ENCODE assay signal across 8 cellular contexts in genomic region chr5:32312194-32312681, GRCh38. TPM values are rescaled to one million over a fixed set of nuclear protein-coding genes. Genes with fewer than 3 reads are reported as not detected.
DNase-seq lines count a peak whose midpoint lies in the region; ATAC-seq and TF ChIP-seq lines count a peak whose summit lies in the region.

No MANE protein-coding gene starts in this region.

- ATAC-seq in activated B cell treated with CpG ODN at 0.5 μM for 24 hours (ENCODE audit: low read depth) (peak; percentile 6), left lobe of liver (peak; percentile 43)

- H3K36me3 Mint-ChIP-seq in activated B cell treated with CpG ODN at 0.5 μM for 24 hours (ENCODE audit: low read depth), result peaks cover 11% of the 10 kb centered on the region

- H3K27ac Mint-ChIP-seq in activated B cell treated with CpG ODN at 0.5 μM for 24 hours, result peak overlapping the region; percentile 89

- POLR2A ChIA-PET in HEK293T (lab: Yijun Ruan, JAX) (no interaction called here), activated B cell treated with CpG ODN at 0.5 μM for 24 hours (lab: Charles Lee) (interaction anchor here (0.8 to 1.9 kb wide), 4 partner anchors 34 to 138 kb away, joined by 3 to 11 read pairs (median 4); partner anchors contain the start of gene GOLPH3)

- no peaks in the 10 kb centered on the region for H3K27me3 Mint-ChIP-seq in activated B cell treated with CpG ODN at 0.5 μM for 24 hours

- H3K4me1 Mint-ChIP-seq in activated B cell treated with CpG ODN at 0.5 μM for 24 hours, result peaks cover 43% of the 10 kb centered on the region

- H3K4me3 Mint-ChIP-seq in activated B cell treated with CpG ODN at 0.5 μM for 24 hours, result peak overlapping the region; percentile 88

- intact Hi-C loops in activated B cell treated with CpG ODN at 0.5 μM for 24 hours (cut with micrococcal nuclease), result loop anchor here (1.0 to 10.0 kb wide), 6 partner anchors 9 to 1133 kb away; partner anchors contain the start of genes TARS1 and ZFR

- H3K9me3 Mint-ChIP-seq in activated B cell treated with CpG ODN at 0.5 μM for 24 hours, result no peaks in the 10 kb centered on the region

- CTCF ChIA-PET in HEK293T (lab: Yijun Ruan, JAX), result no interaction called here
- CTCF ChIA-PET in activated B cell treated with CpG ODN at 0.5 μM for 24 hours (lab: Charles Lee), result interaction anchor here (0.7 kb wide), 1 partner anchor 138 kb away, joined by 3 read pairs; the partner anchor contains the start of gene GOLPH3

- H3K4me3 ChIP-seq in GM12864 (ENCODE audit: low read depth, low read length), result peak overlapping the region; percentile 94

- DNase-seq in GM12864 (ENCODE audit: low read depth), result no peak
- DNase-seq in HEK293T (ENCODE audit: extremely low spot score), result peak; percentile 52
- peak; percentile 9 for DNase-seq in MV-4-11 (lab: John Stamatoyannopoulos, UW)
- peak; percentile 60 for DNase-seq in activated B cell treated with CpG ODN at 0.5 μM for 24 hours
- DNase-seq in dedifferentiated amniotic fluid mesenchymal stem cell (ENCODE audit: extremely low spot score), result peak; percentile 49
- peak; percentile 69 for DNase-seq in left lobe of liver (ENCODE audit: low spot score)
- DNase-seq in stimulated activated CD4-positive, alpha-beta T cell treated with anti-CD3 and anti-CD28 coated beads, Interleukin-4, amount 100 ng/mL, for 24 hours, result peak; percentile 34
- no peak for DNase-seq in cortex of kidney (lab: John Stamatoyannopoulos, UW)

- TF ChIP-seq CTCF in GM12864 (IDR thresholded peaks at IDR 0.05; ENCODE audit: low read depth, low read length, missing control alignments) (no peak), activated B cell treated with CpG ODN at 0.5 μM for 24 hours (IDR thresholded peaks at IDR 0.05) (no peak)

TF ChIP-seq in HEK293T, 16 proteins besides CTCF, POLR2A, EP300 and RAD21:
- TF ChIP-seq ELF4 (IDR thresholded peaks at IDR 0.05) (no peak), PKNOX1 (IDR thresholded peaks at IDR 0.05) (no peak), FOXA1 (IDR thresholded peaks at IDR 0.05) (no peak), CTBP1 (IDR thresholded peaks at IDR 0.05; ENCODE audit: borderline replicate concordance) (no peak), HDGF (IDR thresholded peaks at IDR 0.05; ENCODE audit: borderline replicate concordance) (no peak), FOXK2 (IDR thresholded peaks at IDR 0.05) (no peak), TARDBP (IDR thresholded peaks at IDR 0.05) (no peak), SUZ12 (IDR thresholded peaks at IDR 0.05) (no peak), NFRKB (IDR thresholded peaks at IDR 0.05) (no peak), L3MBTL2 (conservative IDR thresholded peaks at IDR 0.05) (no peak), BHLHE40 (IDR thresholded peaks at IDR 0.05; ENCODE audit: borderline replicate concordance) (no peak), FOXM1 (IDR thresholded peaks at IDR 0.05; ENCODE audit: borderline replicate concordance) (no peak), ARNT (IDR thresholded peaks at IDR 0.05) (no peak), ZNF384 (IDR thresholded peaks at IDR 0.05) (no peak), LEF1 (IDR thresholded peaks at IDR 0.05; ENCODE audit: borderline replicate concordance) (no peak), SP1 (IDR thresholded peaks at IDR 0.05) (no peak)

RNA-seq across cellular contexts. Expression of gene MTMR12, which starts 0.5 kb away (rescaled TPM):
- total RNA-seq in activated B cell treated with CpG ODN at 0.5 μM for 24 hours (26.8 and 36.3 TPM in 2 replicates), left lobe of liver (15.3 TPM)

Comparison
In these comparisons a context has a peak if more than half of its experiments do, and no peak if none do; other contexts are left out.
1. DNase-seq: peak in HEK293T (single experiment), MV-4-11 (single experiment), activated B cell treated with CpG ODN at 0.5 μM for 24 hours (single experiment), dedifferentiated amniotic fluid mesenchymal stem cell (single experiment), left lobe of liver (single experiment) and stimulated activated CD4-positive, alpha-beta T cell treated with anti-CD3 and anti-CD28 coated beads, Interleukin-4, amount 100 ng/mL, for 24 hours (single experiment); none in GM12864 (single experiment) and cortex of kidney (single experiment).